In genomic region chr2:74037379-74037860, GRCh38 we compare ENCODE assay signal across 7 cellular contexts. TPM values are rescaled to one million over a fixed set of nuclear protein-coding genes. Genes with fewer than 3 reads are reported as not detected.
DNase-seq lines count a peak whose midpoint lies in the region; ATAC-seq lines count a peak whose summit lies in the region.

No MANE protein-coding gene starts in this region.

- H3K9me3 Mint-ChIP-seq in T-cell, result no peaks in the 10 kb centered on the region

- no peaks in the 10 kb centered on the region for H3K27me3 Mint-ChIP-seq in T-cell

- POLR2A ChIA-PET in T-cell (lab: Charles Lee), result no interaction called here

- peak; percentile 44 for ATAC-seq in GM18873 (IDR thresholded peaks at IDR 0.05; ENCODE audit: low FRiP score, unreplicated experiment)
- peak; percentile 44 for ATAC-seq in HG02981 (IDR thresholded peaks at IDR 0.05; ENCODE audit: unreplicated experiment)
- peak in 1 of 4 experiments; percentile 36 for ATAC-seq in T-cell (replicated peaks in 1 of 4)
- ATAC-seq in GM18870 (IDR thresholded peaks at IDR 0.05; ENCODE audit: unreplicated experiment), result no peak

- peak overlapping the region in 1 of 3 donors; percentile 33 for H3K4me3 Mint-ChIP-seq in T-cell

- CTCF ChIA-PET in T-cell (lab: Charles Lee), result no interaction called here

- DNase-seq in T-cell (no peak), midbrain (lab: John Stamatoyannopoulos, UW) (peak; percentile 17), NCI-H146 treated with DMSO at 0.1 percent for 48 hours (lab: John Stamatoyannopoulos, UW; ENCODE audit: unreplicated experiment) (no peak)
- no peak for DNase-seq in stimulated activated CD4-positive, alpha-beta T cell treated with anti-CD3 and anti-CD28 coated beads, Interleukin-2, amount 100 ng/mL, for 24 hours

- H3K27ac Mint-ChIP-seq in T-cell, result peak overlapping the region; percentile 41 to 82

- peaks cover 84 to 89% (median 88%) of the 10 kb centered on the region in 3 donors for H3K4me1 Mint-ChIP-seq in T-cell

- no peaks in the 10 kb centered on the region for H3K36me3 Mint-ChIP-seq in T-cell

RNA-seq across cellular contexts. Expression of gene TET3, which starts 52.7 kb away (rescaled TPM):
- total RNA-seq in T-cell, result 10 to 100 TPM; 22.5 to 32.2 (median 26.8) TPM
